ENCODE assay signal across 27 cellular contexts in genomic region chr2:24497685-24498084, GRCh38.
"Had no signal": no experiment of that assay in that cellular context is flagged by ENCODE, and none has a peak within 500 bp of the region (broad histone marks: within the 10 kb centered on the region; RNA-seq: fewer than 3 reads in every experiment).

No MANE protein-coding gene starts in this region.

- H3K9me3 ChIP-seq: adrenal gland, body of pancreas, esophagus squamous epithelium had no signal

- ATAC-seq: activated CD4-positive, CD25-positive, alpha-beta regulatory T cell treated with anti-CD3 and anti-CD28 coated beads, Interleukin-2, amount 50 U/mL, for 24 hours; activated CD8-positive, alpha-beta T cell treated with anti-CD3 and anti-CD28 coated beads for 36 hours; activated naive CD4-positive, alpha-beta T cell treated with anti-CD3 and anti-CD28 coated beads, Interleukin-2, amount 50 U/mL, for 72 hours; activated T-cell treated with anti-CD3 and anti-CD28 coated beads, Interleukin-2, amount 50 U/mL, for 4 hours; body of pancreas; effector memory CD8-positive, alpha-beta T cell had no signal

- H3K4me3 Mint-ChIP-seq: activated B cell treated with CpG ODN at 0.5 μM for 24 hours; activated CD8-positive, alpha-beta T cell treated with anti-CD3 and anti-CD28 coated beads for 36 hours; activated naive CD4-positive, alpha-beta T cell treated with anti-CD3 and anti-CD28 coated beads, Interleukin-2, amount 10 ng/mL, durations not matched to agents 7 days and 5 days; activated T-cell treated with anti-CD3 and anti-CD28 coated beads, Interleukin-2, amount 50 U/mL, for 4 hours; effector memory CD8-positive, alpha-beta T cell had no signal

- H3K27ac ChIP-seq: body of pancreas, epithelial cell of prostate, esophagus squamous epithelium, WERI-Rb-1 had no signal

- DNase-seq: activated B cell treated with CpG ODN at 0.5 μM for 24 hours; activated CD4-positive, alpha-beta T cell treated with anti-CD3 and anti-CD28 coated beads for 48 hours; activated CD4-positive, alpha-beta T cell treated with anti-CD3 and anti-CD28 coated beads, Interleukin-2, amount 50 U/mL, for 1 hour; activated CD4-positive, alpha-beta T cell treated with anti-CD3 and anti-CD28 coated beads, Interleukin-2, amount 50 U/mL, for 48 hours; activated CD8-positive, alpha-beta memory T cell treated with anti-CD3 and anti-CD28 coated beads for 24 hours; activated CD8-positive, alpha-beta T cell treated with anti-CD3 and anti-CD28 coated beads for 36 hours; activated gamma-delta T cell; activated naive CD4-positive, alpha-beta T cell; activated naive CD4-positive, alpha-beta T cell treated with anti-CD3 and anti-CD28 coated beads, Interleukin-2, amount 10 ng/mL, durations not matched to agents 7 days and 5 days; activated T-cell treated with anti-CD3 and anti-CD28 coated beads, Interleukin-2, amount 50 U/mL, for 4 hours; adrenal gland; amygdala; aorta; body of pancreas; caudate nucleus; cortex of kidney; dermis blood vessel endothelial cell; effector CD4-positive, alpha-beta T cell; effector memory CD8-positive, alpha-beta T cell; esophagus squamous epithelium; foreskin melanocyte; head of caudate nucleus; T1000; WERI-Rb-1 had no signal

- H3K9me3 Mint-ChIP-seq: activated B cell treated with CpG ODN at 0.5 μM for 24 hours; activated CD8-positive, alpha-beta T cell treated with anti-CD3 and anti-CD28 coated beads for 36 hours; activated naive CD4-positive, alpha-beta T cell treated with anti-CD3 and anti-CD28 coated beads, Interleukin-2, amount 10 ng/mL, durations not matched to agents 7 days and 5 days; activated naive CD4-positive, alpha-beta T cell treated with anti-CD3 and anti-CD28 coated beads, Interleukin-2, amount 50 U/mL, for 72 hours; activated T-cell treated with anti-CD3 and anti-CD28 coated beads, Interleukin-2, amount 50 U/mL, for 4 hours; effector memory CD8-positive, alpha-beta T cell had no signal

- H3K27ac Mint-ChIP-seq: activated B cell treated with CpG ODN at 0.5 μM for 24 hours; activated CD8-positive, alpha-beta T cell treated with anti-CD3 and anti-CD28 coated beads for 36 hours; activated naive CD4-positive, alpha-beta T cell treated with anti-CD3 and anti-CD28 coated beads, Interleukin-2, amount 10 ng/mL, durations not matched to agents 7 days and 5 days; activated naive CD4-positive, alpha-beta T cell treated with anti-CD3 and anti-CD28 coated beads, Interleukin-2, amount 50 U/mL, for 72 hours had no signal

- H3K27me3 Mint-ChIP-seq: activated B cell treated with CpG ODN at 0.5 μM for 24 hours; activated CD8-positive, alpha-beta T cell treated with anti-CD3 and anti-CD28 coated beads for 36 hours; effector memory CD8-positive, alpha-beta T cell had no signal

- H3K27me3 ChIP-seq: adrenal gland, body of pancreas, esophagus squamous epithelium had no signal

- H3K36me3 ChIP-seq: adrenal gland, esophagus squamous epithelium, WERI-Rb-1 had no signal

- H3K4me3 ChIP-seq: adrenal gland, body of pancreas, esophagus squamous epithelium had no signal

- H3K36me3 Mint-ChIP-seq: activated naive CD4-positive, alpha-beta T cell treated with anti-CD3 and anti-CD28 coated beads, Interleukin-2, amount 50 U/mL, for 72 hours had no signal
